Comparison of ENCODE assay signal across 23 cellular contexts in genomic region chr1:14485285-14485684, GRCh38.
DNase-seq lines count a peak whose midpoint lies in the region; ATAC-seq, FAIRE-seq and TF ChIP-seq lines count a peak whose summit lies in the region.
"Had no signal": no experiment of that assay in that cellular context is flagged by ENCODE, and none has a peak within 500 bp of the region (broad histone marks: within the 10 kb centered on the region; RNA-seq: fewer than 3 reads in every experiment).

No MANE protein-coding gene starts in this region.

- H3K27ac ChIP-seq in RWPE1, result peak overlapping the region; percentile 66; the same call in 1 of the 2 replicates
- H3K27ac ChIP-seq in K562 (ENCODE audit: extremely low read depth, low read depth, low read length), result no peak overlapping the region
- H3K27ac ChIP-seq in suprapubic skin, result no peak overlapping the region
- H3K27ac ChIP-seq in pancreas, result no peak overlapping the region
- H3K27ac ChIP-seq: A549; BLaER1 treated with 17β-estradiol and CSF1 and Interleukin-3, amounts not matched to agents 10 nM and 100 nM had no signal

- peaks cover 4% of the 10 kb centered on the region for H3K9me3 Mint-ChIP-seq in osteocyte (ENCODE audit: unreplicated experiment)
- H3K9me3 Mint-ChIP-seq: CD4-positive, alpha-beta T cell; CD8-positive, alpha-beta memory T cell; GM23338; H9 had no signal

- no peak overlapping the region for H3K4me3 ChIP-seq in K562
- no peak overlapping the region for H3K4me3 ChIP-seq in suprapubic skin
- no peak overlapping the region for H3K4me3 ChIP-seq in pancreas
- H3K4me3 ChIP-seq: A549; BLaER1 treated with 17β-estradiol and CSF1 and Interleukin-3, amounts not matched to agents 10 nM and 100 nM; GM23338 had no signal

- WGBS in K562 (ENCODE audit: insufficient coverage, low coverage, missing lambda C conversion rate), result 22% methylated on average over 5 of the region's 5 CpGs
- WGBS in suprapubic skin, result 93% methylated on average over 5 of the region's 5 CpGs
- 76 to 88% methylated on average over 5 of the region's 5 CpGs for WGBS in pancreas, 2 donors

- no peak overlapping the region for H3K4me3 Mint-ChIP-seq in osteocyte (ENCODE audit: unreplicated experiment)
- H3K4me3 Mint-ChIP-seq: CD14-positive monocyte; CD4-positive, alpha-beta T cell; CD8-positive, alpha-beta memory T cell; GM23338; H9 had no signal

- peaks cover 23% of the 10 kb centered on the region for H3K4me1 Mint-ChIP-seq in osteocyte (ENCODE audit: unreplicated experiment)
- H3K4me1 Mint-ChIP-seq: CD14-positive monocyte; CD8-positive, alpha-beta memory T cell had no signal

- POLR2A ChIA-PET in RWPE1 (lab: Yijun Ruan, JAX; ENCODE audit: low non-redundant PET) (no interaction called here), K562 (lab: Yijun Ruan, JAX) (no interaction called here)

- TF ChIP-seq EP300 in K562 (IDR thresholded peaks at IDR 0.05; ENCODE audit: low read length) (no peak), suprapubic skin (IDR thresholded peaks at IDR 0.05) (no peak)

- H3K4me1 ChIP-seq in K562 (replicated peaks in 1 of 2; ENCODE audit: control insufficient read depth in 2 of 2, insufficient read depth in 2 of 2, low read length in 2 of 2) (peaks cover 0 to under 1% of the 10 kb centered on the region in 2 experiments; a peak in 2 of 5 replicates), suprapubic skin (no peaks in the 10 kb centered on the region), pancreas (no peaks in the 10 kb centered on the region)
- H3K4me1 ChIP-seq: A549; BE2C; BLaER1 treated with 17β-estradiol and CSF1 and Interleukin-3, amounts not matched to agents 10 nM and 100 nM had no signal

- H3K36me3 ChIP-seq in K562 (ENCODE audit: control insufficient read depth, insufficient read depth, low read length), result no peaks in the 10 kb centered on the region
- H3K36me3 ChIP-seq in suprapubic skin, result no peaks in the 10 kb centered on the region
- H3K36me3 ChIP-seq in pancreas, result no peaks in the 10 kb centered on the region
- H3K36me3 ChIP-seq: BE2C; BLaER1 treated with 17β-estradiol and CSF1 and Interleukin-3, amounts not matched to agents 10 nM and 100 nM had no signal

- TF ChIP-seq RAD21 in K562 (CRISPR knock-in tag; conservative IDR thresholded peaks at IDR 0.05 in 1 of 2, IDR thresholded peaks at IDR 0.05 in 1 of 2), result no peak

- ATAC-seq in K562 (no peak), pancreas (no peak)
- ATAC-seq: A549, GM23338, HCT116 had no signal

- BruUV-seq in K562 (replicated peaks; lab: Mats Ljungman, UMichigan), result no TSS peak

- no peaks in the 10 kb centered on the region for H3K27me3 Mint-ChIP-seq in osteocyte (ENCODE audit: unreplicated experiment)
- H3K27me3 Mint-ChIP-seq: CD4-positive, alpha-beta T cell had no signal

- no peak overlapping the region for H3K27ac Mint-ChIP-seq in osteocyte (ENCODE audit: unreplicated experiment)
- H3K27ac Mint-ChIP-seq: CD14-positive monocyte; CD4-positive, alpha-beta T cell; CD8-positive, alpha-beta memory T cell; GM23338 had no signal

- no peaks in the 10 kb centered on the region for H3K79me2 ChIP-seq in K562 (ENCODE audit: control insufficient read depth, insufficient read depth, low read length)

- 0 out of 5 replicates have a peak, but pooled peaks cover 0 to 2% of the 10 kb centered on the region in 2 experiments for H3K27me3 ChIP-seq in K562 (ENCODE audit: control insufficient read depth in 2 of 2, insufficient read depth in 2 of 2, low read length in 2 of 2)
- no peaks in the 10 kb centered on the region for H3K27me3 ChIP-seq in suprapubic skin
- H3K27me3 ChIP-seq in pancreas, result no peaks in the 10 kb centered on the region
- H3K27me3 ChIP-seq: BE2C; BLaER1 treated with 17β-estradiol and CSF1 and Interleukin-3, amounts not matched to agents 10 nM and 100 nM had no signal

- H3K36me3 Mint-ChIP-seq in osteocyte (ENCODE audit: unreplicated experiment), result no peaks in the 10 kb centered on the region
- H3K36me3 Mint-ChIP-seq: CD14-positive monocyte; CD8-positive, alpha-beta memory T cell had no signal

- H3K9me3 ChIP-seq in K562 (replicated peaks; ENCODE audit: control insufficient read depth, insufficient read depth, low read depth, low read length) (no peaks in the 10 kb centered on the region), suprapubic skin (no peaks in the 10 kb centered on the region), pancreas (no peaks in the 10 kb centered on the region)
- H3K9me3 ChIP-seq: A549; BE2C; BLaER1 treated with 17β-estradiol and CSF1 and Interleukin-3, amounts not matched to agents 10 nM and 100 nM had no signal

- CTCF ChIA-PET in RWPE1 (lab: Yijun Ruan, JAX), result no interaction called here
- CTCF ChIA-PET in K562 (lab: Yijun Ruan, JAX; ENCODE audit: low intra/inter-chr PET ratio), result no interaction called here

- H2AFZ ChIP-seq in K562 (ENCODE audit: low read depth, low read length), result no peak overlapping the region
- H2AFZ ChIP-seq: GM23338 had no signal

- no peak overlapping the region for H3K9ac ChIP-seq in K562 (ENCODE audit: insufficient read depth in 1 of 2, low read depth in 2 of 2, low read length in 2 of 2)
- H3K9ac ChIP-seq: BLaER1 treated with 17β-estradiol and CSF1 and Interleukin-3, amounts not matched to agents 10 nM and 100 nM had no signal

- no peak overlapping the region for H3K4me2 ChIP-seq in K562 (ENCODE audit: insufficient read depth, low read length)
- H3K4me2 ChIP-seq: A549; BLaER1 treated with 17β-estradiol and CSF1 and Interleukin-3, amounts not matched to agents 10 nM and 100 nM; GM23338 had no signal

- TF ChIP-seq POLR2A in K562 (conservative IDR thresholded peaks at IDR 0.05) (no peak), suprapubic skin (IDR thresholded peaks at IDR 0.05) (no peak)

- DNase-seq in HTR-8/SVneo (ENCODE audit: insufficient read length, low spot score) (no peak), RWPE1 (ENCODE audit: low spot score) (no peak), K562 (ENCODE audit: extremely low read depth in 1 of 4, low spot score in 3 of 4) (no peak), osteocyte (ENCODE audit: extremely low spot score, unreplicated experiment) (peak; percentile 44), suprapubic skin (ENCODE audit: low spot score in 2 of 2) (no peak), NCI-H2196 (lab: John Stamatoyannopoulos, UW; ENCODE audit: unreplicated experiment) (no peak), pancreas (no peak)
- DNase-seq: 8988T; AML-193; BE2C; CD4-positive, alpha-beta T cell; CD8-positive, alpha-beta memory T cell; DMS53; DMS79 treated with DMSO at 0.1 percent for 48 hours; GF-D8; H9 had no signal

- peak; percentile 16 for FAIRE-seq in HTR-8/SVneo (lab: Jason Lieb, UNC)
- no peak for FAIRE-seq in K562 (lab: Jason Lieb, UNC)
- FAIRE-seq in pancreas (lab: Jason Lieb, UNC), result no peak
- FAIRE-seq: A549, GM12891, GM18507 had no signal

- TF ChIP-seq CTCF in RWPE1 (conservative IDR thresholded peaks at IDR 0.05; ENCODE audit: low read depth) (no peak), K562 (IDR thresholded peaks at IDR 0.05 in 2 of 3, conservative IDR thresholded peaks at IDR 0.05 in 1 of 3; ENCODE audit: insufficient read depth in 2 of 3, low read depth in 1 of 3, low read length in 3 of 3) (no peak), osteocyte (IDR thresholded peaks at IDR 0.05) (no peak), suprapubic skin (IDR thresholded peaks at IDR 0.05) (no peak), pancreas (IDR thresholded peaks at IDR 0.05) (no peak)

- in situ Hi-C loops in K562 (cut with MboI), result no loop called here

- no peaks in the 10 kb centered on the region for H3K9me1 ChIP-seq in K562 (ENCODE audit: control insufficient read depth, insufficient read depth, low read length)

- H4K20me1 ChIP-seq in K562 (replicated peaks; ENCODE audit: control insufficient read depth, insufficient read depth, low read length), result no peaks in the 10 kb centered on the region
- H4K20me1 ChIP-seq: BLaER1 treated with 17β-estradiol and CSF1 and Interleukin-3, amounts not matched to agents 10 nM and 100 nM had no signal

- intact Hi-C loops in K562 (cut with micrococcal nuclease), result no loop called here
- intact Hi-C loops in pancreas (cut with DNase I), result no loop called here

TF ChIP-seq in K562, 482 proteins besides CTCF, POLR2A, EP300 and RAD21:
- TF ChIP-seq ZSCAN29 (IDR thresholded peaks at IDR 0.05), result no peak
- TF ChIP-seq RFX1 (IDR thresholded peaks at IDR 0.05), result peak; percentile 84
